ENCODE assay signal across 1 cellular context in genomic region chr18:458016-458415, GRCh38.
TF ChIP-seq lines count a peak whose summit lies in the region.

No MANE protein-coding gene starts in this region.

TF ChIP-seq in H1, 55 proteins besides CTCF, POLR2A, EP300 and RAD21:
- TF ChIP-seq GTF2F1 (IDR thresholded peaks at IDR 0.05; ENCODE audit: borderline replicate concordance, low read depth, low read length) = no peak
- TF ChIP-seq PHF8 (conservative IDR thresholded peaks at IDR 0.05; ENCODE audit: low read depth, low read length) = no peak
- TF ChIP-seq ATF2 (IDR thresholded peaks at IDR 0.05; ENCODE audit: low read length) = no peak
- TF ChIP-seq CTBP2 (IDR thresholded peaks at IDR 0.05; ENCODE audit: borderline replicate concordance, insufficient read depth, insufficient read length, low read length) = no peak
- TF ChIP-seq SP4 (IDR thresholded peaks at IDR 0.05; ENCODE audit: low read length) = no peak
- TF ChIP-seq CHD7 (IDR thresholded peaks at IDR 0.05; ENCODE audit: insufficient replicate concordance, low read length) = no peak
- no peak for TF ChIP-seq ASH2L (IDR thresholded peaks at IDR 0.05; ENCODE audit: low read length)
- TF ChIP-seq BACH1 (IDR thresholded peaks at IDR 0.05; ENCODE audit: low read length) = no peak
- TF ChIP-seq, protein P1, sequence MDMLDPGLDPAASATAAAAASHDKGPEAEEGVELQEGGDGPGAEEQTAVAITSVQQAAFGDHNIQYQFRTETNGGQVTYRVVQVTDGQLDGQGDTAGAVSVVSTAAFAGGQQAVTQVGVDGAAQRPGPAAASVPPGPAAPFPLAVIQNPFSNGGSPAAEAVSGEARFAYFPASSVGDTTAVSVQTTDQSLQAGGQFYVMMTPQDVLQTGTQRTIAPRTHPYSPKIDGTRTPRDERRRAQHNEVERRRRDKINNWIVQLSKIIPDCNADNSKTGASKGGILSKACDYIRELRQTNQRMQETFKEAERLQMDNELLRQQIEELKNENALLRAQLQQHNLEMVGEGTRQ (IDR thresholded peaks at IDR 0.05; ENCODE audit: low read length) = no peak
- no peak for TF ChIP-seq RBBP5 (IDR thresholded peaks at IDR 0.05; ENCODE audit: borderline replicate concordance, low read depth, low read length)
- no peak for TF ChIP-seq RNF2 (IDR thresholded peaks at IDR 0.05; ENCODE audit: borderline replicate concordance, low read depth, low read length, missing control alignments, poor library complexity, severe bottlenecking)
- no peak for TF ChIP-seq SRF (IDR thresholded peaks at IDR 0.05; ENCODE audit: low read depth, low read length)
